In the genomic region with DNA sequence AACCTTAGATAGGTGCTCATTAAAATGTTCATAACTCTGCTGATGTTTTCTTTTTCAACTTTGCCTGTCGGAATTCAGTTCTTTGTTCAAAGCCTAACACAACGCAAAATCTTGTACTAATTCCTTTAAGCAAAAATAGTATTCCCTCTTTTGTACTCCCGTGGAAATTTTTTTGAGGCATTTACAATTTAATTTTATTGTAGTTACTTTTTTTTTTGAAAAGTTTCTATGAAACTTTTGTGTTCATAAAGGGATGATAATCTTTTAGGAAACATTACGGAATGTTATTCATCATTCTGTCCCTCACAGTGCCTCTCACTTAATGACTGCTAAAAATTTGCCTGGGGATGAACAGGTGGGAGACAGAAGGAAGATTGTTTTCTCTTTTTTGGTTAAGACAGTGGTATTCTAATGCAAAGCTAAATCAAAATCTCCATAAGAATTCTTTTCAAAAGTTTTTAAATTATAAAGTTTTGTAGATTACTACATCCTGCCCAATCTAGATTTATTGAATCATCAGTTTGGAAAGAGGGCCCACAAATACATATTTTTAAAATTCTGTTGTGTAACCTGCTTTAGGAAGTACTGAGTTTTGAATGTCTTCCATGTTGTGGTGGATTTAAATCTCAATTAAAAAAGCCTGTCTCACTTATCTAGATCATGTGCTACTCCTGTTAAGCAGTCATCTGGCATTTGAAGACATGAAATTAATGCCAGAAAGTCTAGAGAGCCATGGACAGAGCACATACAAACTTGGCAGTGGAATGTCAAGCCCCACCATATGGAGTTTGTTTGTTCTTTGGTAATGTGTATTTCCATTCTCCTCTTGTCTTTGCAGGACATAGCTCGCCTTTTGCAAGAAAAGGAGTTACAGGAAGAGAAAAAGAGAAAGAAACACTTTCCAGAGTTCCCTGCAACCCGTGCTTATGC, we compare ENCODE assay signal across 15 cellular contexts. TPM values are rescaled to one million over a fixed set of nuclear protein-coding genes. Genes with fewer than 3 reads are reported as not detected.
A peak's percentile ranks its signal among the peaks of the same experiment; 100 is the strongest.
DNase-seq lines count a peak whose midpoint lies in the region; ATAC-seq and TF ChIP-seq lines count a peak whose summit lies in the region.
"Had no signal": no experiment of that assay in that cellular context is flagged by ENCODE, and none has a peak within 500 bp of the region (broad histone marks: within the 10 kb centered on the region; RNA-seq: fewer than 3 reads in every experiment).

No MANE protein-coding gene starts in this region.

- ATAC-seq in IMR-90 (ENCODE audit: low read depth) (peak; percentile 43), GM21786 (IDR thresholded peaks at IDR 0.05; ENCODE audit: unreplicated experiment) (no peak)
- ATAC-seq: stimulated activated effector memory CD8-positive, alpha-beta T cell treated with anti-CD3 and anti-CD28 coated beads, Interleukin-12 subunit alpha, Interleukin-12 subunit beta, amount 100 ng/mL, for 72 hours; T-cell had no signal

- no peak overlapping the region for H3K4me2 ChIP-seq in IMR-90 (ENCODE audit: low read depth, low read length)

- H4K8ac ChIP-seq in IMR-90 (ENCODE audit: low read depth in 2 of 2, low read length in 2 of 2): peak overlapping the region in 1 of 2 experiments; percentile 39; a peak in 1 of 4 replicates

- dilution Hi-C loops in IMR-90 (cut with HindIII; ENCODE audit: low sequenced_read_pairs, unreplicated experiment): no loop called here

- no TSS peak for BruUV-seq in IMR-90 (replicated peaks; lab: Mats Ljungman, UMichigan)

- no peak overlapping the region for H3K4ac ChIP-seq in IMR-90 (ENCODE audit: low read depth, low read length)

- WGBS in IMR-90 (ENCODE audit: extremely low coverage in 2 of 2, insufficient read length in 1 of 2), 2 experiments: no CpG with 5 or more reads among the region's 6 CpGs

- peaks cover 4% of the 10 kb centered on the region; the same call in 1 of the 2 replicates for H3K4me1 ChIP-seq in IMR-90 (ENCODE audit: control insufficient read depth, insufficient read depth, low read length)

- H3K9ac ChIP-seq in IMR-90 (ENCODE audit: low read depth, low read length): no peak overlapping the region

- no peaks in the 10 kb centered on the region for H3K9me3 Mint-ChIP-seq in mesothelial cell of epicardium
- H3K9me3 Mint-ChIP-seq: stimulated activated effector memory CD8-positive, alpha-beta T cell treated with anti-CD3 and anti-CD28 coated beads, Interleukin-12 subunit alpha, Interleukin-12 subunit beta, amount 100 ng/mL, for 72 hours; T-cell had no signal

- H3K36me3 Mint-ChIP-seq in mesothelial cell of epicardium: peaks cover 24% of the 10 kb centered on the region
- H3K36me3 Mint-ChIP-seq: stimulated activated effector memory CD8-positive, alpha-beta T cell treated with anti-CD3 and anti-CD28 coated beads, Interleukin-12 subunit alpha, Interleukin-12 subunit beta, amount 100 ng/mL, for 72 hours; T-cell had no signal

- peak overlapping the region; percentile 34; the same call in 1 of the 2 replicates for H3K23ac ChIP-seq in IMR-90 (ENCODE audit: low read depth, low read length)

- CTCF ChIA-PET in IMR-90 (lab: Yijun Ruan, JAX): no interaction called here

- peak overlapping the region; percentile 47; the same call in 1 of the 2 replicates for H3K27ac ChIP-seq in IMR-90 (ENCODE audit: insufficient read depth, low read length)

- no peak overlapping the region for H2AFZ ChIP-seq in IMR-90 (replicated peaks; ENCODE audit: low read length, poor library complexity)

- no peak overlapping the region; the same call in 1 of the 2 replicates for H3K18ac ChIP-seq in IMR-90 (ENCODE audit: low read depth, low read length)

- H2AK9ac ChIP-seq in IMR-90 (replicated peaks; ENCODE audit: low read depth, low read length, poor library complexity): no peak overlapping the region

- H3K27me3 Mint-ChIP-seq in mesothelial cell of epicardium (ENCODE audit: low read depth): no peaks in the 10 kb centered on the region
- H3K27me3 Mint-ChIP-seq: T-cell had no signal

- peaks cover 4 to 34% of the 10 kb centered on the region in 2 experiments; a peak in 2 of 4 replicates for H3K79me1 ChIP-seq in IMR-90 (ENCODE audit: low read depth in 1 of 2, low read length in 2 of 2)

- no peak for TF ChIP-seq POLR2A in IMR-90 (IDR thresholded peaks at IDR 0.05; ENCODE audit: low read depth, low read length)

- TF ChIP-seq CTCF in IMR-90 (conservative IDR thresholded peaks at IDR 0.05; ENCODE audit: low read depth, low read length) (no peak), mesothelial cell of epicardium (IDR thresholded peaks at IDR 0.05; ENCODE audit: unreplicated experiment) (no peak)

- H3K56ac ChIP-seq in IMR-90 (ENCODE audit: extremely low read depth, insufficient read depth, low read length): no peak overlapping the region

- H3K14ac ChIP-seq in IMR-90 (replicated peaks; ENCODE audit: low read depth, low read length): no peak overlapping the region

- intact Hi-C loops in IMR-90 (cut with micrococcal nuclease): no loop called here

- H2BK20ac ChIP-seq in IMR-90 (ENCODE audit: low read depth, low read length): no peak overlapping the region

- no peaks in the 10 kb centered on the region for H3K27me3 ChIP-seq in IMR-90 (ENCODE audit: control insufficient read depth, insufficient read depth, low read length)
- H3K27me3 ChIP-seq in H7 (ENCODE audit: control insufficient read depth, insufficient read depth, low read length): no peaks in the 10 kb centered on the region
- H3K27me3 ChIP-seq: upper lobe of left lung had no signal

- H2BK5ac ChIP-seq in IMR-90 (ENCODE audit: low read depth, low read length, poor library complexity, severe bottlenecking): peak overlapping the region; percentile 81

- H3K4me1 Mint-ChIP-seq in mesothelial cell of epicardium: peaks cover 25% of the 10 kb centered on the region
- H3K4me1 Mint-ChIP-seq: stimulated activated effector memory CD8-positive, alpha-beta T cell treated with anti-CD3 and anti-CD28 coated beads, Interleukin-12 subunit alpha, Interleukin-12 subunit beta, amount 100 ng/mL, for 72 hours had no signal

- H2BK15ac ChIP-seq in IMR-90 (ENCODE audit: low read depth, low read length): no peak overlapping the region

- DNase-seq in EH (ENCODE audit: low read depth) (peak; percentile 16), IMR-90 (peak; percentile 58), epidermal melanocyte (ENCODE audit: insufficient read length, low spot score) (peak; percentile 32), mesothelial cell of epicardium (ENCODE audit: low spot score in 2 of 2, unreplicated experiment in 2 of 2) (no peak), T-helper 2 cell (no peak), SW480 (ENCODE audit: low spot score) (no peak), H7 (no peak)
- DNase-seq: activated CD4-positive, CD25-positive, alpha-beta regulatory T cell; NCI-H146; nucleus accumbens; T-cell; upper lobe of left lung had no signal

- no peak overlapping the region for H3K4me3 Mint-ChIP-seq in mesothelial cell of epicardium
- H3K4me3 Mint-ChIP-seq: stimulated activated effector memory CD8-positive, alpha-beta T cell treated with anti-CD3 and anti-CD28 coated beads, Interleukin-12 subunit alpha, Interleukin-12 subunit beta, amount 100 ng/mL, for 72 hours; T-cell had no signal

- no peak for TF ChIP-seq RAD21 in IMR-90 (IDR thresholded peaks at IDR 0.05; ENCODE audit: low read length)

- in situ Hi-C loops in IMR-90 (cut with MboI; ENCODE audit: low sequenced_read_pairs): loop anchor here (10.0 kb wide), 1 partner anchor 125 kb away; no protein-coding TSS in a partner anchor

- H2BK120ac ChIP-seq in IMR-90 (ENCODE audit: low read depth, low read length): no peak overlapping the region

- no peak overlapping the region; the same call in 1 of the 2 replicates for H4K5ac ChIP-seq in IMR-90 (ENCODE audit: low read depth, low read length)

- no peaks in the 10 kb centered on the region for H3K9me3 ChIP-seq in IMR-90 (ENCODE audit: control insufficient read depth, insufficient read depth, low read length)
- H3K9me3 ChIP-seq: upper lobe of left lung had no signal

- no peak overlapping the region for H3K4me3 ChIP-seq in IMR-90 (ENCODE audit: insufficient read depth, low read depth, low read length)
- H3K4me3 ChIP-seq in H7 (ENCODE audit: insufficient read depth, low read depth, low read length): no peak overlapping the region
- H3K4me3 ChIP-seq: upper lobe of left lung had no signal

- POLR2A ChIA-PET in IMR-90 (lab: Charles Lee; ENCODE audit: unreplicated experiment): no interaction called here

- no peak overlapping the region for H4K91ac ChIP-seq in IMR-90 (ENCODE audit: insufficient read depth, low read depth, low read length)

- H3K36me3 ChIP-seq in IMR-90 (ENCODE audit: control insufficient read depth, insufficient read depth, low read length) (peaks cover 8% of the 10 kb centered on the region), H7 (replicated peaks; ENCODE audit: control insufficient read depth, insufficient read depth, low read length) (0 out of 2 replicates have a peak, but pooled peaks cover 1% of the 10 kb centered on the region)

- no peak overlapping the region for H2AK5ac ChIP-seq in IMR-90 (ENCODE audit: low read depth, low read length)

- peaks cover 2% of the 10 kb centered on the region; the same call in 1 of the 2 replicates for H3K9me1 ChIP-seq in IMR-90 (ENCODE audit: insufficient read depth, low read length)

- no peaks in the 10 kb centered on the region for H4K20me1 ChIP-seq in IMR-90 (ENCODE audit: insufficient read depth, low read length)

- peak overlapping the region; percentile 88 for H3K27ac Mint-ChIP-seq in mesothelial cell of epicardium
- H3K27ac Mint-ChIP-seq: stimulated activated effector memory CD8-positive, alpha-beta T cell treated with anti-CD3 and anti-CD28 coated beads, Interleukin-12 subunit alpha, Interleukin-12 subunit beta, amount 100 ng/mL, for 72 hours; T-cell had no signal

TF ChIP-seq in IMR-90, 13 proteins besides CTCF, POLR2A, EP300 and RAD21 (continues in another document):
- TF ChIP-seq SMC3 (IDR thresholded peaks at IDR 0.05; ENCODE audit: low read depth, low read length): no peak
- no peak for TF ChIP-seq RFX5 (IDR thresholded peaks at IDR 0.05; ENCODE audit: low read depth, low read length)
- TF ChIP-seq MAZ (IDR thresholded peaks at IDR 0.05; ENCODE audit: borderline replicate concordance, low read depth, low read length): no peak

RNA-seq across cellular contexts. Expression of a gene that starts 39.0 kb away (rescaled TPM):
- total RNA-seq in IMR-90 (2012; rRNA removed) (0.72 and 0.83 TPM in 2 replicates), mesothelial cell of epicardium (0.60 to 1.1 TPM (median 0.90 TPM) in 3 replicates)
- 0.56 and 0.79 TPM in 2 replicates for polyA plus RNA-seq in IMR-90 (2012; rRNA removed)
- 0.24 TPM in 2 replicates for polyA plus RNA-seq in IMR-90 (2012; cell fraction: cytosol; rRNA removed)
- polyA plus RNA-seq in IMR-90 (2012; cell fraction: nucleus; rRNA removed; ENCODE audit: low replicate concordance): 0.16 and 1.5 TPM in 2 replicates
- total RNA-seq in H7 (2014; rRNA removed; shearing (Covaris generic)): 0.28 TPM in 1 of 2 replicates, not detected in the other
- total RNA-seq: skeletal muscle tissue had no signal

RNA-seq across cellular contexts. Expression of a gene that starts 40.2 kb away (rescaled TPM):
- total RNA-seq in IMR-90 (2012; rRNA removed): 63.1 and 110 TPM in 2 replicates
- polyA plus RNA-seq in IMR-90 (2012; rRNA removed): 57.7 and 59.0 TPM in 2 replicates
- polyA plus RNA-seq in IMR-90 (2012; cell fraction: cytosol; rRNA removed): 37.1 and 54.2 TPM in 2 replicates
- 25.1 and 52.9 TPM in 2 replicates for polyA plus RNA-seq in IMR-90 (2012; cell fraction: nucleus; rRNA removed; ENCODE audit: low replicate concordance)
- total RNA-seq in mesothelial cell of epicardium: 53.1 to 63.2 TPM (median 58.2 TPM) in 3 replicates
- total RNA-seq in H7 (2014; rRNA removed; shearing (Covaris generic)): 23.9 and 38.9 TPM in 2 replicates

Comparison
In these comparisons a context has a peak if more than half of its experiments do, and no peak if none do; other contexts are left out.
1. DNase-seq: peak in EH (single experiment), IMR-90 (single experiment) and epidermal melanocyte (single experiment); none in mesothelial cell of epicardium (0 of 2), T-helper 2 cell (0 of 5), SW480 (single experiment) and H7 (single experiment).